4 cellular contexts compared by ENCODE assay signal in genomic region chrX:49106296-49106695, GRCh38.
"Had no signal": no experiment of that assay in that cellular context is flagged by ENCODE, and none has a peak within 500 bp of the region (broad histone marks: within the 10 kb centered on the region; RNA-seq: fewer than 3 reads in every experiment).

No MANE protein-coding gene starts in this region.

- H3K27ac Mint-ChIP-seq: HFFc6 had no signal

- H3K4me3 Mint-ChIP-seq: HFFc6 had no signal

- H3K27ac ChIP-seq: GM23248 had no signal

- H3K9me3 Mint-ChIP-seq: HFFc6 had no signal

- H3K4me3 ChIP-seq: GM23248, HAP-1 had no signal

- H3K9me3 ChIP-seq: HAP-1 had no signal

- DNase-seq: GOT3 had no signal
